1 cellular context compared by ENCODE assay signal in genomic region chr4:143262838-143263237, GRCh38.
TF ChIP-seq lines count a peak whose summit lies in the region.

No MANE protein-coding gene starts in this region.

TF ChIP-seq in GM23338, 12 proteins besides CTCF, POLR2A, EP300 and RAD21 (continued from another document):
- TF ChIP-seq REST (IDR thresholded peaks at IDR 0.05; ENCODE audit: unreplicated experiment) = no peak
- no peak for TF ChIP-seq ZNF462 (CRISPR knock-in tag; IDR thresholded peaks at IDR 0.05)
- TF ChIP-seq CREB1 (CRISPR knock-in tag; IDR thresholded peaks at IDR 0.05; ENCODE audit: low read depth) = no peak
- no peak for TF ChIP-seq ETS1 (IDR thresholded peaks at IDR 0.05)
- TF ChIP-seq NANOG (IDR thresholded peaks at IDR 0.05; ENCODE audit: borderline replicate concordance) = no peak
- no peak for TF ChIP-seq EZH2phosphoT487 (IDR thresholded peaks at IDR 0.05; ENCODE audit: unreplicated experiment)
- no peak for TF ChIP-seq JUNB (IDR thresholded peaks at IDR 0.05; ENCODE audit: unreplicated experiment)
- no peak for TF ChIP-seq ZNF114 (CRISPR knock-in tag; IDR thresholded peaks at IDR 0.05)
- TF ChIP-seq EZH2 (IDR thresholded peaks at IDR 0.05; ENCODE audit: low read depth, unreplicated experiment) = no peak
- TF ChIP-seq STAT1 (IDR thresholded peaks at IDR 0.05; ENCODE audit: unreplicated experiment) = no peak
